ENCODE assay signal across 1 cellular context in genomic region chr4:8434251-8435073, GRCh38.
TF ChIP-seq lines count a peak whose summit lies in the region.

No MANE protein-coding gene starts in this region.

TF ChIP-seq in WTC11, 78 proteins besides CTCF, POLR2A, EP300 and RAD21 (continued from another document):
- TF ChIP-seq HMGXB4 (CRISPR knock-in tag; IDR thresholded peaks at IDR 0.05) (no peak), E2F4 (CRISPR knock-in tag; IDR thresholded peaks at IDR 0.05; ENCODE audit: borderline replicate concordance, low read depth) (no peak), ZBTB43 (CRISPR knock-in tag; IDR thresholded peaks at IDR 0.05) (no peak), NFYB (CRISPR knock-in tag; conservative IDR thresholded peaks at IDR 0.05; ENCODE audit: low read depth) (no peak), RELA (CRISPR knock-in tag; IDR thresholded peaks at IDR 0.05; ENCODE audit: borderline replicate concordance) (no peak)
